21 cellular contexts compared by ENCODE assay signal in genomic region chr10:427746-428519, GRCh38.
DNase-seq lines count a peak whose midpoint lies in the region; ATAC-seq, FAIRE-seq and TF ChIP-seq lines count a peak whose summit lies in the region.
"Had no signal": no experiment of that assay in that cellular context is flagged by ENCODE, and none has a peak within 500 bp of the region (broad histone marks: within the 10 kb centered on the region; RNA-seq: fewer than 3 reads in every experiment).

No MANE protein-coding gene starts in this region.

- H3K4me3 ChIP-seq in bronchial epithelial cell (ENCODE audit: low read depth, low read length) (no peak overlapping the region), mucosa of descending colon (no peak overlapping the region)
- H3K4me3 ChIP-seq: SK-N-MC had no signal

- H3K36me3 ChIP-seq in bronchial epithelial cell (ENCODE audit: control insufficient read depth, insufficient read depth, low read length): no peaks in the 10 kb centered on the region
- H3K36me3 ChIP-seq in mucosa of descending colon (ENCODE audit: low read depth): no peaks in the 10 kb centered on the region
- H3K36me3 ChIP-seq: BE2C had no signal

- H3K27me3 ChIP-seq in bronchial epithelial cell (ENCODE audit: control insufficient read depth, insufficient read depth, low read length): no peaks in the 10 kb centered on the region
- H3K27me3 ChIP-seq: BE2C had no signal

- no peaks in the 10 kb centered on the region for H3K9me3 ChIP-seq in mucosa of descending colon
- H3K9me3 ChIP-seq: BE2C had no signal

- TF ChIP-seq CTCF in bronchial epithelial cell (IDR thresholded peaks at IDR 0.05; ENCODE audit: insufficient read depth, low read length, severe bottlenecking) (no peak), mucosa of descending colon (IDR thresholded peaks at IDR 0.05) (no peak)

- DNase-seq in NCI-H1417 (lab: John Stamatoyannopoulos, UW) (peak in 2 of 3 experiments; percentile 1 to 56), NCI-H146 (lab: John Stamatoyannopoulos, UW) (peak; percentile 35), bronchial epithelial cell (ENCODE audit: low read depth) (peak; percentile 29), mucosa of descending colon (no peak), GM19238 (ENCODE audit: insufficient read length, low spot score) (no peak), hippocampal formation (lab: John Stamatoyannopoulos, UW) (no peak), GM12892 (ENCODE audit: insufficient read length) (no peak)
- DNase-seq: BE2C, DMS79, GOT3, HCEC 1CT, KG1, NCI-H1092, NCI-H2029, NCI-H2171 treated with DMSO at 0.1 percent for 48 hours, NCI-H446, NCI-H526, SHP77 treated with DMSO at 0.1 percent for 48 hours, SW 1271, T-helper 17 cell had no signal

- no peak for TF ChIP-seq POLR2A in GM12892 (IDR thresholded peaks at IDR 0.05; ENCODE audit: low read depth, low read length)

- H3K4me1 ChIP-seq in mucosa of descending colon (ENCODE audit: low read depth): peaks cover 8% of the 10 kb centered on the region
- H3K4me1 ChIP-seq: BE2C had no signal

- intact Hi-C loops in mucosa of descending colon (cut with DNase I, micrococcal nuclease): no loop called here

- ATAC-seq in mucosa of descending colon: peak; percentile 64
- ATAC-seq: T-helper 17 cell had no signal

- FAIRE-seq in bronchial epithelial cell (lab: Jason Lieb, UNC) (no peak), GM12892 (lab: Jason Lieb, UNC) (no peak)

Comparison
In these comparisons a context has a peak if more than half of its experiments do, and no peak if none do; other contexts are left out.
1. DNase-seq: peak in NCI-H1417 (2 of 3), NCI-H146 (single experiment) and bronchial epithelial cell (single experiment); none in mucosa of descending colon (0 of 3), GM19238 (single experiment), hippocampal formation (0 of 2) and GM12892 (single experiment).